8 cellular contexts compared by ENCODE assay signal in the genomic region with DNA sequence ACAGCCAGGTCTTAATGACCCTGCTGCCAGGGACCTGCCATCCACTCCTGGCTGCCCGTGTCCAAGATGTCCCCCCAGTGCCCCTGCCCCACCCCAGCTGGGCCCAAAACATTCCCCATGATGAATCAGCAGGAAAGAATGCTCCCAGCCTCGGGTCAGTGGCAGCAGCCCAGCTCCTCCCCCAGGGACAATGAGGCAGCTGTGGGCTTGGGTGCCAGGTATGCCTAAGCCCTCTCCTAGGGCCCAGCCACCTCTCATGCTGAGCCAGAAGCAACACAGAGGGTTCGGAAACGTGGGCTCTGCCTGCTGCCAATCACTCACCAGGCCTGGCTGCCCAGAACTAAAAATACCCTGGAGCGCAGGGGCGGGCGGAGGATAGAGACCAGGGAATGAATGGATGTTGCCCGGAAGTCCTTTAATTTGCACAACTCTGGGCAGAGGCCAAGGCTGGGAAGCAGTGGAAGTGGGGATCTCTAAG. TPM values are rescaled to one million over a fixed set of nuclear protein-coding genes. Genes with fewer than 3 reads are reported as not detected.
DNase-seq lines count a peak whose midpoint lies in the region; ATAC-seq and TF ChIP-seq lines count a peak whose summit lies in the region.

No MANE protein-coding gene starts in this region.

- WGBS in prostate gland: 30% methylated on average over 6 of the region's 8 CpGs

- DNase-seq in Daoy (ENCODE audit: low read depth) (peak; percentile 88), SHP77 (lab: John Stamatoyannopoulos, UW) (peak; percentile 65 to 71), foreskin melanocyte (peak; percentile 47), prostate gland (ENCODE audit: low spot score) (peak; percentile 48), SIG-M5 treated with dmso at 0.1 percent for 504 hours (lab: John Stamatoyannopoulos, UW; ENCODE audit: unreplicated experiment) (no peak), NOMO-1 treated with DMSO at 0.1 percent for 48 hours (lab: John Stamatoyannopoulos, UW; ENCODE audit: unreplicated experiment) (no peak)

- no peak for TF ChIP-seq CTCF in prostate gland (IDR thresholded peaks at IDR 0.05)

- ATAC-seq in GM19351 (IDR thresholded peaks at IDR 0.05; ENCODE audit: unreplicated experiment) (no peak), HG03432 (IDR thresholded peaks at IDR 0.05; ENCODE audit: unreplicated experiment) (no peak)

- TF ChIP-seq POLR2A in prostate gland (IDR thresholded peaks at IDR 0.05): no peak

- no peak overlapping the region for H3K4me3 ChIP-seq in prostate gland

- H3K36me3 ChIP-seq in prostate gland: no peaks in the 10 kb centered on the region

- H3K27ac ChIP-seq in prostate gland: peak overlapping the region; percentile 76 to 82

- H3K9me3 ChIP-seq in prostate gland: no peaks in the 10 kb centered on the region

- H3K27me3 ChIP-seq in prostate gland (replicated peaks; ENCODE audit: insufficient read depth): no peaks in the 10 kb centered on the region

- intact Hi-C loops in prostate gland (cut with DNase I): loop anchor here (2.0 kb wide), 1 partner anchor 39 kb away; no protein-coding TSS in a partner anchor

- H3K4me1 ChIP-seq in prostate gland (replicated peaks): peaks cover 5% of the 10 kb centered on the region

RNA-seq across cellular contexts. Expression of gene LOXL4, which starts 1.5 kb away (rescaled TPM):
- total RNA-seq in Daoy (2014; rRNA removed; shearing (Covaris generic)): 0.97 and 1.3 TPM in 2 replicates
- total RNA-seq in prostate gland: 10 to 100 TPM in 1 of 2 donors, 1 to 10 TPM in 1; 7.4 to 26.8 TPM

Comparison
In these comparisons a context has a peak if more than half of its experiments do, and no peak if none do; other contexts are left out.
1. DNase-seq: peak in Daoy (single experiment), SHP77 (2 of 2), foreskin melanocyte (single experiment) and prostate gland (single experiment); none in SIG-M5 treated with dmso at 0.1 percent for 504 hours (single experiment) and NOMO-1 treated with DMSO at 0.1 percent for 48 hours (single experiment).